Comparison of ENCODE assay signal across 8 cellular contexts in genomic region chr5:10452768-10453331, GRCh38. TPM values are rescaled to one million over a fixed set of nuclear protein-coding genes. Genes with fewer than 3 reads are reported as not detected.
DNase-seq lines count a peak whose midpoint lies in the region; ATAC-seq and TF ChIP-seq lines count a peak whose summit lies in the region.

No MANE protein-coding gene starts in this region.

- no peak overlapping the region for H3K4me3 Mint-ChIP-seq in WTC11

- peak; percentile 63 for ATAC-seq in GM19025 (IDR thresholded peaks at IDR 0.05; ENCODE audit: low read depth, unreplicated experiment)
- ATAC-seq in HG03460 (IDR thresholded peaks at IDR 0.05; ENCODE audit: unreplicated experiment): peak; percentile 74
- ATAC-seq in WTC11: peak; percentile 75

- peak; percentile 57 for DNase-seq in COR-L47 (lab: John Stamatoyannopoulos, UW)
- peak; percentile 91 to 93 for DNase-seq in NCI-H446 (lab: John Stamatoyannopoulos, UW)
- no peak for DNase-seq in WTC11 (ENCODE audit: low spot score)
- peak; percentile 74 for DNase-seq in germinal center (ENCODE audit: low spot score)
- no peak for DNase-seq in stimulated activated CD4-positive, alpha-beta T cell treated with anti-CD3 and anti-CD28 coated beads, Interleukin-12 subunit alpha, Interleukin-12 subunit beta, amount 100 ng/mL, for 4 hours

- H3K27me3 ChIP-seq in parathyroid adenoma (ENCODE audit: control insufficient read depth, insufficient read depth, low read length): no peaks in the 10 kb centered on the region

- H3K4me2 ChIP-seq in parathyroid adenoma (ENCODE audit: low read length): no peak overlapping the region

- no peaks in the 10 kb centered on the region for H3K27me3 Mint-ChIP-seq in WTC11 (ENCODE audit: low read depth)

- H3K79me2 ChIP-seq in parathyroid adenoma: no peaks in the 10 kb centered on the region

- no peak overlapping the region for H2AFZ ChIP-seq in parathyroid adenoma

- H3K4me1 ChIP-seq in parathyroid adenoma: no peaks in the 10 kb centered on the region

- no peak overlapping the region for H3K4me3 ChIP-seq in parathyroid adenoma (ENCODE audit: low read depth, low read length)

- no peaks in the 10 kb centered on the region for H3K9me3 Mint-ChIP-seq in WTC11

- peaks cover 30% of the 10 kb centered on the region for H3K4me1 Mint-ChIP-seq in WTC11

- TF ChIP-seq CTCF in WTC11 (IDR thresholded peaks at IDR 0.05) (no peak), parathyroid adenoma (IDR thresholded peaks at IDR 0.05) (peak; percentile 51)

- H3K27ac Mint-ChIP-seq in WTC11: no peak overlapping the region

- no peaks in the 10 kb centered on the region for H3K36me3 ChIP-seq in parathyroid adenoma (ENCODE audit: control insufficient read depth, insufficient read depth, low read length)

- H3K27ac ChIP-seq in parathyroid adenoma: no peak overlapping the region

- no peaks in the 10 kb centered on the region for H3K9me3 ChIP-seq in parathyroid adenoma (ENCODE audit: control insufficient read depth, low read length)

- H3K9ac ChIP-seq in parathyroid adenoma: no peak overlapping the region

- no peaks in the 10 kb centered on the region for H3K36me3 Mint-ChIP-seq in WTC11

- CTCF ChIA-PET in WTC11 (lab: Charles Lee): interaction anchor here (0.6 to 7.9 kb wide), 24 partner anchors 9 to 249 kb away, joined by 3 to 142 read pairs (median 4); partner anchors contain the start of gene ROPN1L

- POLR2A ChIA-PET in WTC11 (lab: Charles Lee): interaction anchor here (0.5 to 0.6 kb wide), 3 partner anchors 68 to 245 kb away, joined by 4 to 5 read pairs (median 4); no protein-coding TSS in a partner anchor

TF ChIP-seq in WTC11, 78 proteins besides CTCF, POLR2A, EP300 and RAD21:
- no peak for TF ChIP-seq NR3C1 (CRISPR knock-in tag; conservative IDR thresholded peaks at IDR 0.05; ENCODE audit: low read depth)
- peak; percentile 49; the same call in 1 of the 2 replicates for TF ChIP-seq ZNF423 (CRISPR knock-in tag; IDR thresholded peaks at IDR 0.05)

RNA-seq across cellular contexts. Expression of gene ROPN1L, which starts 11.2 kb away (rescaled TPM):
- total RNA-seq in WTC11 (2021): 0.27 TPM in 1 of 3 replicates, not detected in the others

Comparison
In these comparisons a context has a peak if more than half of its experiments do, and no peak if none do; other contexts are left out.
1. DNase-seq: peak in COR-L47 (single experiment), NCI-H446 (2 of 2) and germinal center (single experiment); none in WTC11 (single experiment) and stimulated activated CD4-positive, alpha-beta T cell treated with anti-CD3 and anti-CD28 coated beads, Interleukin-12 subunit alpha, Interleukin-12 subunit beta, amount 100 ng/mL, for 4 hours (single experiment).
2. Peak in every context shown above with its lines, with median percentiles within 50 percentile points of each other: ATAC-seq.